Comparison of ENCODE assay signal across 8 cellular contexts in the genomic region with DNA sequence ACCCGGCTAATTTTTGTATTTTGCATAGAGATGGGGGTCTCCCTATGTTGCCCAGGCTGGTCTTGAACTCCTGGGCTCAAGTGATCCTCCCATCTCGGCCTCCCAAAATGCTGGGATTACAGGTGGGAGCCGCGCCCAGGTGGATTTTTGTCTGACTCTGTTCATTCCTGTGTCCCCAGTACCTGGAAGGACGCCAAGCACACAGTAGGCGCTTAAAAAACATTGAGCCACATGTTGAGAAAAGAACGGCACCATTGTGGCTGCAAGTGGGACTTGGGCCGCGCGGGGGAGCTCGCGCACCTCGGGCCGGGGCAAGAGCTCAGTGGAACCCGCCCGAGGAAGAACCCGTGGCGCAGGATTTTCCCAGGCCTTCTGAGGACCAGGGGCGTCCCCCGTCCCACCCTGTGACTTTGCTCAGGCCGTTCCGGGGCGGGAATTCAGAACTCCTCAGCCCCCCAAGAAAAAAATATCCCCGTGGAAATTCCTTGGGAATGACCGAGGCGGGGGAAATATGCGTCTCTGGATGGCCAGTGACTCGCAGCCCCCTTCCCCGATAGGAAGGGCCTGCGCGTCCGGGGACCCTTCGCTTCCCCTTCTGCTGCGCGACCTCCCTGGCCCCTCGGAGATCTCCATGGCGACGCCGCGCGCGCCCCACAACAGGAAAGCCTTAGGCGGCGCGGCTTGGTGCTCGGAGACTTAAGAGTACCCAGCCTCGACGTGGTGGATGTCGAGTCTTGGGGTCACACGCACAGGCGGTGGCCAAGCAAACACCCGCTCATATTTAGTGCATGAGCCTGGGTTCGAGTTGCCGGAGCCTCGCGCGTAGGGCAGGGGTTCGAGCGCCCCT. TPM values are rescaled to one million over a fixed set of nuclear protein-coding genes. Genes with fewer than 3 reads are reported as not detected.
DNase-seq lines count a peak whose midpoint lies in the region; ATAC-seq and TF ChIP-seq lines count a peak whose summit lies in the region.

No MANE protein-coding gene starts in this region.

- H3K36me3 ChIP-seq in MG63 (no peaks in the 10 kb centered on the region), heart left ventricle (peaks cover 0 to 9% (median under 1%) of the 10 kb centered on the region in 9 donors), tibial artery (peaks cover 0 to 1% (median under 1%) of the 10 kb centered on the region in 3 donors)

- WGBS in heart left ventricle, 4 donors = 3 to 5% (median 4%) methylated on average over 44 to 59 of the region's 59 CpGs

- H3K4me1 ChIP-seq in heart left ventricle (peaks cover 0 to 73% (median 17%) of the 10 kb centered on the region in 12 donors), tibial artery (peaks cover 0 to 20% (median 18%) of the 10 kb centered on the region in 4 donors)

- peak overlapping the region; percentile 69 to 99 (median 88) for H3K27ac ChIP-seq in heart left ventricle
- H3K27ac ChIP-seq in tibial artery = peak overlapping the region; percentile 53 to 61

- H3K9me3 ChIP-seq in MG63 (no peaks in the 10 kb centered on the region), heart left ventricle (no peaks in the 10 kb centered on the region), tibial artery (no peaks in the 10 kb centered on the region)

- peak; percentile 36 for ATAC-seq in GM18505 (IDR thresholded peaks at IDR 0.05; ENCODE audit: unreplicated experiment)
- peak; percentile 79 to 88 (median 84) for ATAC-seq in heart left ventricle

- 0 out of 2 replicates have a peak overlapping the region, but pooled peaks have one; percentile 7 for H3K4me3 ChIP-seq in MG63
- H3K4me3 ChIP-seq in heart left ventricle = peak overlapping the region; percentile 19 to 78 (median 60)
- peak overlapping the region; percentile 43 to 47 for H3K4me3 ChIP-seq in tibial artery

- intact Hi-C loops in heart left ventricle (cut with DNase I) = loop anchor here (1.0 to 5.0 kb wide), 7 partner anchors 63 to 121 kb away; a partner anchor contains a TSS
- intact Hi-C loops in tibial artery (cut with DNase I; ENCODE audit: low total_unique reads) = loop anchor here (2.0 kb wide), 1 partner anchor 119 kb away; no protein-coding TSS in a partner anchor

- TF ChIP-seq CTCF in heart left ventricle (IDR thresholded peaks at IDR 0.05) = peak; percentile 94 to 98 (median 96)
- peak; percentile 93 for TF ChIP-seq CTCF in tibial artery (IDR thresholded peaks at IDR 0.05)

- H3K27me3 ChIP-seq in MG63 = no peaks in the 10 kb centered on the region
- H3K27me3 ChIP-seq in heart left ventricle = peaks cover 0 to 23% (median 3%) of the 10 kb centered on the region in 9 donors
- H3K27me3 ChIP-seq in tibial artery = peaks cover 0 to 42% of the 10 kb centered on the region in 2 donors

- TF ChIP-seq POLR2A in GM18505 (IDR thresholded peaks at IDR 0.05; ENCODE audit: borderline replicate concordance, extremely low read depth, insufficient read depth, insufficient read length) (no peak), heart left ventricle (IDR thresholded peaks at IDR 0.05) (no peak)

- DNase-seq in A172 (ENCODE audit: low spot score) (peak; percentile 48), MG63 (peak; percentile 85), T follicular helper cell (ENCODE audit: low read depth) (peak; percentile 77), heart left ventricle (peak; percentile 87 to 94 (median 90)), pons (ENCODE audit: low spot score) (peak; percentile 56), tibial artery (peak; percentile 84 to 89)
- DNase-seq in activated naive CD8-positive, alpha-beta T cell treated with anti-CD3 and anti-CD28 coated beads, Interleukin-2, amount 50 U/mL, for 16 hours (ENCODE audit: low read depth, low spot score) = peak; percentile 72

RNA-seq across cellular contexts. Expression of a gene that starts 1.4 kb away (rescaled TPM):
- total RNA-seq in A172 (2014; rRNA removed; shearing (Covaris generic)) = 0.22 TPM in 1 of 2 replicates, not detected in the other
- total RNA-seq in MG63 (2014; rRNA removed; shearing (Covaris generic); ENCODE audit: low replicate concordance) = 3.8 and 5.1 TPM in 2 replicates
- 10 to 100 TPM in 5 of 9 donors, 1 to 10 TPM in 4; 6.0 to 87.6 (median 10.9) TPM for total RNA-seq in heart left ventricle
- 1 to 10 TPM; 6.1 to 9.7 TPM for polyA plus RNA-seq in heart left ventricle

RNA-seq across cellular contexts. Expression of a gene that starts 17.2 kb away (rescaled TPM):
- total RNA-seq in A172 (2014; rRNA removed; shearing (Covaris generic)) = 0.09 and 0.24 TPM in 2 replicates
- total RNA-seq in MG63 (2014; rRNA removed; shearing (Covaris generic); ENCODE audit: low replicate concordance) = not detected in 2 replicates
- total RNA-seq in heart left ventricle = 1 to 10 TPM in 2 of 9 donors, under 1 TPM in 4, not detected in 3; 0.21 to 1.2 (median 0.67) TPM
- polyA plus RNA-seq in heart left ventricle = under 1 TPM; 0.33 to 0.57 TPM

RNA-seq across cellular contexts. Expression of a gene that starts 17.5 kb away (rescaled TPM):
- 130 and 157 TPM in 2 replicates for total RNA-seq in A172 (2014; rRNA removed; shearing (Covaris generic))
- total RNA-seq in MG63 (2014; rRNA removed; shearing (Covaris generic); ENCODE audit: low replicate concordance) = 188 and 218 TPM in 2 replicates
- total RNA-seq in heart left ventricle = 100 to 1,000 TPM in 2 of 9 donors, 10 to 100 TPM in 7; 53.7 to 110 (median 68.2) TPM
- 100 to 1,000 TPM in 1 of 2 donors, 10 to 100 TPM in 1; 37.7 to 123 TPM for polyA plus RNA-seq in heart left ventricle

RNA-seq across cellular contexts. Expression of a gene that starts 20.2 kb away (rescaled TPM):
- 0.19 and 0.53 TPM in 2 replicates for total RNA-seq in A172 (2014; rRNA removed; shearing (Covaris generic))
- total RNA-seq in MG63 (2014; rRNA removed; shearing (Covaris generic); ENCODE audit: low replicate concordance) = not detected in 2 replicates
- under 1 TPM in 7 of 9 donors, not detected in 2; 0.19 to 0.98 (median 0.34) TPM for total RNA-seq in heart left ventricle
- polyA plus RNA-seq in heart left ventricle = under 1 TPM; 0.11 to 0.35 TPM

RNA-seq across cellular contexts. Expression of a gene that starts 38.4 kb away (rescaled TPM):
- 1.7 and 2.5 TPM in 2 replicates for total RNA-seq in A172 (2014; rRNA removed; shearing (Covaris generic))
- total RNA-seq in MG63 (2014; rRNA removed; shearing (Covaris generic); ENCODE audit: low replicate concordance) = 14.0 and 14.6 TPM in 2 replicates
- 10 to 100 TPM in 1 of 9 donors, 1 to 10 TPM in 8; 1.7 to 14.2 (median 4.4) TPM for total RNA-seq in heart left ventricle
- 1 to 10 TPM; 1.0 to 4.3 TPM for polyA plus RNA-seq in heart left ventricle

Comparison
In these comparisons a context has a peak if more than half of its experiments do, and no peak if none do; other contexts are left out.
1. Peak in every context shown above with its lines: DNase-seq, ATAC-seq, H3K4me3 ChIP-seq and H3K27ac ChIP-seq.
2. H3K4me3 ChIP-seq: peak in every context shown above with its lines; median percentile 60 in heart left ventricle; 45 in tibial artery; 7 in MG63.